2 cellular contexts compared by ENCODE assay signal in genomic region chr9:124511426-124511840, GRCh38.
TF ChIP-seq lines count a peak whose summit lies in the region.

No MANE protein-coding gene starts in this region.

TF ChIP-seq in Ishikawa, 13 proteins besides CTCF, POLR2A, EP300 and RAD21 (continued from another document):
- no peak for TF ChIP-seq ZBTB7A (IDR thresholded peaks at IDR 0.05; ENCODE audit: low read depth)
- no peak for TF ChIP-seq USF1 (IDR thresholded peaks at IDR 0.05)
- no peak for TF ChIP-seq FOXM1 (IDR thresholded peaks at IDR 0.05; ENCODE audit: borderline replicate concordance, low read depth)
- TF ChIP-seq TEAD4 (IDR thresholded peaks at IDR 0.05): no peak
- no peak for TF ChIP-seq EGR1 (IDR thresholded peaks at IDR 0.05)
- no peak for TF ChIP-seq NFIC (IDR thresholded peaks at IDR 0.05)

TF ChIP-seq in K562, 482 proteins besides CTCF, POLR2A, EP300 and RAD21 (continued from another document):
- TF ChIP-seq ZNF217 (CRISPR knock-in tag; IDR thresholded peaks at IDR 0.05) (no peak), HDAC2 (IDR thresholded peaks at IDR 0.05) (no peak), ZNF146 (CRISPR knock-in tag; IDR thresholded peaks at IDR 0.05; ENCODE audit: unreplicated experiment) (no peak), NR2C2 (CRISPR knock-in tag; IDR thresholded peaks at IDR 0.05) (no peak), NR2C2 (tag; IDR thresholded peaks at IDR 0.05) (no peak), KDM4B (IDR thresholded peaks at IDR 0.05; ENCODE audit: borderline replicate concordance in 2 of 2, low read depth in 1 of 2) (no peak), ZNF75A (CRISPR knock-in tag; IDR thresholded peaks at IDR 0.05) (no peak), ESRRB (CRISPR knock-in tag; IDR thresholded peaks at IDR 0.05; ENCODE audit: borderline replicate concordance) (no peak), SLC30A9 (CRISPR knock-in tag; IDR thresholded peaks at IDR 0.05) (no peak), KLF1 (tag; IDR thresholded peaks at IDR 0.05) (no peak), CBFB (CRISPR knock-in tag; IDR thresholded peaks at IDR 0.05) (no peak), ZNF778 (CRISPR knock-in tag; IDR thresholded peaks at IDR 0.05) (no peak), RUNX1 (IDR thresholded peaks at IDR 0.05; ENCODE audit: low read depth) (no peak), ZNF324 (CRISPR knock-in tag; IDR thresholded peaks at IDR 0.05) (no peak), MTF1 (CRISPR knock-in tag; IDR thresholded peaks at IDR 0.05; ENCODE audit: borderline replicate concordance) (no peak), ZNF717 (CRISPR knock-in tag; IDR thresholded peaks at IDR 0.05) (no peak), FOXP4 (CRISPR knock-in tag; IDR thresholded peaks at IDR 0.05; ENCODE audit: borderline replicate concordance) (no peak)
- TF ChIP-seq, protein P1, sequence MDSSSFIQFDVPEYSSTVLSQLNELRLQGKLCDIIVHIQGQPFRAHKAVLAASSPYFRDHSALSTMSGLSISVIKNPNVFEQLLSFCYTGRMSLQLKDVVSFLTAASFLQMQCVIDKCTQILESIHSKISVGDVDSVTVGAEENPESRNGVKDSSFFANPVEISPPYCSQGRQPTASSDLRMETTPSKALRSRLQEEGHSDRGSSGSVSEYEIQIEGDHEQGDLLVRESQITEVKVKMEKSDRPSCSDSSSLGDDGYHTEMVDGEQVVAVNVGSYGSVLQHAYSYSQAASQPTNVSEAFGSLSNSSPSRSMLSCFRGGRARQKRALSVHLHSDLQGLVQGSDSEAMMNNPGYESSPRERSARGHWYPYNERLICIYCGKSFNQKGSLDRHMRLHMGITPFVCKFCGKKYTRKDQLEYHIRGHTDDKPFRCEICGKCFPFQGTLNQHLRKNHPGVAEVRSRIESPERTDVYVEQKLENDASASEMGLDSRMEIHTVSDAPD (CRISPR knock-in tag; IDR thresholded peaks at IDR 0.05): no peak
TF ChIP-seq in K562: peak in this region for 0.
